Comparison of ENCODE assay signal across 8 cellular contexts in the genomic region with DNA sequence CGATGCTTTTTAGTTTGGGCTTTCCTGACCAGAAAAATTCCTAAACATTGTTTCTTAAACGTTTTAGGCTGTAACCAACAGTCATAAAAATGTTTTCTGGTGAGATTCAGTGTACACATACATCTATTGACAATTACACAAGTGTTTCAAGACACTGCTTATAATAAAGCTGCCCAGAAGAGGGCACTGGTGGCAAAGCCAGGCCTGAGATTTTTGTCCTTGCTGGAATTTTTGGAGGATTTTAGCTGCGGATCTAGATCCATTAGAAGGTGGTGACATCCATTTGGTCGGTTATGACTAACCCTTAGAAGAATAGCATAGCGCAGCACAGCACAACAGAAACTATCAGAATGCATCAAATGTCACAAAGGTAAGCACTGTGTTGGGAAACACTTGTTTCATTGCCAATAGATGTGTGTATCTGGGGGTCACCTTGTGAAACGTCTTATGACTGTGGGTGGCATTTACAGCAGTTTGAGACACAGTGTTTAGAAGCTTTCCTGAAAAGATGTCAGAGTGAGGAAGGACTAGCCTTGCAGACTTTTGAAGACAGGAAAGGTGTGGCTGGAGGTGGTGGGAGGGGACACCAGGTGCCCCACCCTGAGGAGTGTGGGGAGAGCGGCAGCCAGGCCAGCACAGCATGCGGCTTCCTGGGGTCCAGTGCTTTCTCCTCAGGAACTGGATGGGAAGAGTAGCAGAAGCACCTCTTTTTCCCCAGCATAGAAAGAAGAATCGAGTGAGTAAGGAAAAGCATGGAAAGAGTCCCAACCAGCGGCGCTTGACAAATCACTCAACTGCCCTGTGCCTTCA. TPM values are rescaled to one million over a fixed set of nuclear protein-coding genes. Genes with fewer than 3 reads are reported as not detected.
DNase-seq lines count a peak whose midpoint lies in the region; ATAC-seq and TF ChIP-seq lines count a peak whose summit lies in the region.

No MANE protein-coding gene starts in this region.

- POLR2A ChIA-PET in IMR-90 (lab: Charles Lee; ENCODE audit: unreplicated experiment), result no interaction called here

- H4K5ac ChIP-seq in IMR-90 (ENCODE audit: low read depth, low read length), result no peak overlapping the region

- H2BK15ac ChIP-seq in IMR-90 (ENCODE audit: low read depth, low read length), result no peak overlapping the region

- no peak overlapping the region for H2AFZ ChIP-seq in IMR-90 (replicated peaks; ENCODE audit: low read length, poor library complexity)

- peak; percentile 34 for DNase-seq in AG09309 (ENCODE audit: low read depth)
- peak; percentile 34 for DNase-seq in IMR-90
- DNase-seq in astrocyte of the hippocampus (ENCODE audit: low read depth, low spot score), result peak; percentile 49
- DNase-seq in left kidney (ENCODE audit: low read depth, low spot score), result peak; percentile 54
- no peak for DNase-seq in activated CD8-positive, alpha-beta memory T cell treated with anti-CD3 and anti-CD28 coated beads for 24 hours
- DNase-seq in stimulated activated CD4-positive, alpha-beta T cell treated with anti-CD3 and anti-CD28 coated beads, Interleukin-4, amount 100 ng/mL, for 1 hour, result no peak
- DNase-seq in activated effector memory CD4-positive, alpha-beta T cell treated with Interleukin-2 at 50 U/mL for 16 hours, result no peak

- dilution Hi-C loops in IMR-90 (cut with HindIII; ENCODE audit: low sequenced_read_pairs, unreplicated experiment), result no loop called here

- peak; percentile 83 for ATAC-seq in IMR-90 (ENCODE audit: low read depth)
- ATAC-seq in GM21367 (IDR thresholded peaks at IDR 0.05; ENCODE audit: unreplicated experiment), result no peak

- H3K4me2 ChIP-seq in IMR-90 (ENCODE audit: low read depth, low read length), result no peak overlapping the region

- no peak overlapping the region for H3K27ac ChIP-seq in IMR-90 (ENCODE audit: insufficient read depth, low read length)

- H3K4ac ChIP-seq in IMR-90 (ENCODE audit: low read depth, low read length), result no peak overlapping the region

- H3K4me3 ChIP-seq in AG09309 (ENCODE audit: control insufficient read depth, low read depth, low read length) (no peak overlapping the region), IMR-90 (ENCODE audit: insufficient read depth, low read depth, low read length) (no peak overlapping the region)

- CTCF ChIA-PET in IMR-90 (lab: Yijun Ruan, JAX), result interaction anchor here (0.7 to 1.4 kb wide), 3 partner anchors 44 to 73 kb away, joined by 3 to 8 read pairs (median 4); partner anchors contain the start of gene ITFG2

- no peak overlapping the region for H4K91ac ChIP-seq in IMR-90 (ENCODE audit: insufficient read depth, low read depth, low read length)

- TF ChIP-seq CTCF in AG09309 (IDR thresholded peaks at IDR 0.05; ENCODE audit: control insufficient read depth, insufficient read depth, low read depth, low read length, missing control alignments) (peak; percentile 61), IMR-90 (conservative IDR thresholded peaks at IDR 0.05; ENCODE audit: low read depth, low read length) (peak; percentile 78)

- in situ Hi-C loops in IMR-90 (cut with MboI; ENCODE audit: low sequenced_read_pairs), result no loop called here

- no peak overlapping the region for H2AK5ac ChIP-seq in IMR-90 (ENCODE audit: low read depth, low read length)

- no TSS peak for BruUV-seq in IMR-90 (replicated peaks; lab: Mats Ljungman, UMichigan)

- TF ChIP-seq POLR2A in IMR-90 (IDR thresholded peaks at IDR 0.05; ENCODE audit: low read depth, low read length), result no peak

- no peak overlapping the region for H3K56ac ChIP-seq in IMR-90 (ENCODE audit: extremely low read depth, insufficient read depth, low read length)

- H3K9me3 ChIP-seq in IMR-90 (ENCODE audit: control insufficient read depth, insufficient read depth, low read length), result no peaks in the 10 kb centered on the region

- H3K23ac ChIP-seq in IMR-90 (ENCODE audit: low read depth, low read length), result no peak overlapping the region

- no peaks in the 10 kb centered on the region for H3K36me3 ChIP-seq in IMR-90 (ENCODE audit: control insufficient read depth, insufficient read depth, low read length)

- H2BK20ac ChIP-seq in IMR-90 (ENCODE audit: low read depth, low read length), result no peak overlapping the region

- H3K18ac ChIP-seq in IMR-90 (ENCODE audit: low read depth, low read length), result no peak overlapping the region

- H2BK5ac ChIP-seq in IMR-90 (ENCODE audit: low read depth, low read length, poor library complexity, severe bottlenecking), result no peak overlapping the region

- H3K9me1 ChIP-seq in IMR-90 (ENCODE audit: insufficient read depth, low read length), result no peaks in the 10 kb centered on the region; the same call in 1 of the 2 replicates

- no peak overlapping the region for H4K8ac ChIP-seq in IMR-90 (ENCODE audit: low read depth in 2 of 2, low read length in 2 of 2)

- H3K9ac ChIP-seq in IMR-90 (ENCODE audit: low read depth, low read length), result no peak overlapping the region

- H3K14ac ChIP-seq in IMR-90 (replicated peaks; ENCODE audit: low read depth, low read length), result no peak overlapping the region

- H2BK120ac ChIP-seq in IMR-90 (ENCODE audit: low read depth, low read length), result no peak overlapping the region

- peak; percentile 77 for TF ChIP-seq RAD21 in IMR-90 (IDR thresholded peaks at IDR 0.05; ENCODE audit: low read length)

- intact Hi-C loops in IMR-90 (cut with micrococcal nuclease), result loop anchor here (1.0 to 2.0 kb wide), 3 partner anchors 44 to 295 kb away; no protein-coding TSS in a partner anchor

- no peaks in the 10 kb centered on the region for H3K4me1 ChIP-seq in IMR-90 (ENCODE audit: control insufficient read depth, insufficient read depth, low read length)

- H2AK9ac ChIP-seq in IMR-90 (replicated peaks; ENCODE audit: low read depth, low read length, poor library complexity), result no peak overlapping the region

- 30% methylated on average over 2 of the region's 11 CpGs; no CpG with 5 or more reads in 1 of the 2 experiments for WGBS in IMR-90 (ENCODE audit: extremely low coverage in 2 of 2, insufficient read length in 1 of 2), 2 experiments

- peaks cover 43% of the 10 kb centered on the region for H3K27me3 ChIP-seq in IMR-90 (ENCODE audit: control insufficient read depth, insufficient read depth, low read length)

- no peaks in the 10 kb centered on the region for H3K79me1 ChIP-seq in IMR-90 (ENCODE audit: low read depth in 1 of 2, low read length in 2 of 2)

- H4K20me1 ChIP-seq in IMR-90 (ENCODE audit: insufficient read depth, low read length), result no peaks in the 10 kb centered on the region; the same call in 1 of the 2 replicates

TF ChIP-seq in IMR-90, 13 proteins besides CTCF, POLR2A, EP300 and RAD21:
- TF ChIP-seq SMC3 (IDR thresholded peaks at IDR 0.05; ENCODE audit: low read depth, low read length) (peak; percentile 58), RFX5 (IDR thresholded peaks at IDR 0.05; ENCODE audit: low read depth, low read length) (no peak), CEBPB (IDR thresholded peaks at IDR 0.05; ENCODE audit: low read depth, low read length) (no peak)

RNA-seq across cellular contexts. Expression of gene FKBP4, which starts 54.7 kb away (rescaled TPM):
- total RNA-seq in IMR-90 (2012; rRNA removed), result 36.0 and 44.2 TPM in 2 replicates
- polyA plus RNA-seq in IMR-90 (2012; rRNA removed), result 31.4 and 35.7 TPM in 2 replicates
- polyA plus RNA-seq in IMR-90 (2012; cell fraction: cytosol; rRNA removed), result 15.7 and 19.1 TPM in 2 replicates
- polyA plus RNA-seq in IMR-90 (2012; cell fraction: nucleus; rRNA removed; ENCODE audit: low replicate concordance), result 19.1 and 24.9 TPM in 2 replicates

Comparison
In these comparisons a context has a peak if more than half of its experiments do, and no peak if none do; other contexts are left out.
1. DNase-seq: peak in AG09309 (single experiment), IMR-90 (single experiment), astrocyte of the hippocampus (single experiment) and left kidney (single experiment); none in activated CD8-positive, alpha-beta memory T cell treated with anti-CD3 and anti-CD28 coated beads for 24 hours (single experiment), stimulated activated CD4-positive, alpha-beta T cell treated with anti-CD3 and anti-CD28 coated beads, Interleukin-4, amount 100 ng/mL, for 1 hour (single experiment) and activated effector memory CD4-positive, alpha-beta T cell treated with Interleukin-2 at 50 U/mL for 16 hours (single experiment).